Comparison of ENCODE assay signal across 21 cellular contexts in the genomic region with DNA sequence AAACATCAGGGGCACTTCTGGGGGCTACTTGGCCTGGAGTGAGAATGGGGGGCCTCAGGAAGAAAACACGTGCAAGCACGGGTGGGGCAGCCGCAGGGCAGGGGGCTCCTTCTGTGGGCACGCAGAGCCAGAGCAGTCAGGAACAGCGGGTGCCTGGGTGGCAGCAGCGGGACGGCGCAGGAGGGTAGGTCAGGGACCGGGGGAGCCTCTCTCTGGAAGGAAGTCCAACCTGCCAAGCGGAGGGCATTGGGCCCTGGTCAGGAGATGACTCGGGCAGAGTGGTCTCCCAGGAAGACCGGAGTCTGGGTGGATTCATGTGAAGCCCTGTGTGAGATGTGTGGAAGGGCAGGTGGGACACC. TPM values are rescaled to one million over a fixed set of nuclear protein-coding genes. Genes with fewer than 3 reads are reported as not detected.
DNase-seq lines count a peak whose midpoint lies in the region; ATAC-seq and TF ChIP-seq lines count a peak whose summit lies in the region.
"Had no signal": no experiment of that assay in that cellular context is flagged by ENCODE, and none has a peak within 500 bp of the region (broad histone marks: within the 10 kb centered on the region; RNA-seq: fewer than 3 reads in every experiment).

No MANE protein-coding gene starts in this region.

- no peak overlapping the region for H2BK5ac ChIP-seq in IMR-90 (ENCODE audit: low read depth, low read length, poor library complexity, severe bottlenecking)
- no peak overlapping the region for H2BK5ac ChIP-seq in neuronal stem cell (ENCODE audit: low read length)

- BruUV-seq in MCF 10A (replicated peaks; lab: Mats Ljungman, UMichigan) = no TSS peak
- BruUV-seq in mammary epithelial cell (replicated peaks; lab: Mats Ljungman, UMichigan) = no TSS peak
- BruUV-seq in IMR-90 (replicated peaks; lab: Mats Ljungman, UMichigan) = no TSS peak

- no peak overlapping the region for H3K4me3 Mint-ChIP-seq in MCF 10A (ENCODE audit: unreplicated experiment)
- H3K4me3 Mint-ChIP-seq in effector memory CD8-positive, alpha-beta T cell = peak overlapping the region; percentile 58 to 75

- H3K14ac ChIP-seq in IMR-90 (replicated peaks; ENCODE audit: low read depth, low read length) (no peak overlapping the region), neuronal stem cell (ENCODE audit: low read length) (no peak overlapping the region)

- POLR2A ChIA-PET in MCF 10A (lab: Yijun Ruan, JAX) = interaction anchor here (1.5 kb wide), 1 partner anchor 28 kb away, joined by 5 read pairs; no protein-coding TSS in a partner anchor
- POLR2A ChIA-PET in IMR-90 (lab: Charles Lee; ENCODE audit: unreplicated experiment) = no interaction called here

- H2BK15ac ChIP-seq in IMR-90 (ENCODE audit: low read depth, low read length) = no peak overlapping the region
- peak overlapping the region; percentile 23 for H2BK15ac ChIP-seq in neuronal stem cell (ENCODE audit: low read length)

- H3K9me3 ChIP-seq in mammary epithelial cell (replicated peaks; ENCODE audit: insufficient read depth, low read length) (no peaks in the 10 kb centered on the region), IMR-90 (ENCODE audit: control insufficient read depth, insufficient read depth, low read length) (no peaks in the 10 kb centered on the region), neuronal stem cell (replicated peaks in 1 of 2; ENCODE audit: control insufficient read depth in 2 of 2, insufficient read depth in 1 of 2, low read depth in 1 of 2, low read length in 2 of 2) (no peaks in the 10 kb centered on the region)
- H3K9me3 ChIP-seq: suprapubic skin had no signal

- DNase-seq in MCF 10A (ENCODE audit: unreplicated experiment) (no peak), mammary epithelial cell (no peak), IMR-90 (no peak), neuronal stem cell (ENCODE audit: low spot score) (no peak), cerebellar cortex (ENCODE audit: low spot score) (no peak)
- no peak for DNase-seq in effector memory CD8-positive, alpha-beta T cell
- DNase-seq: activated CD4-positive, alpha-beta T cell treated with anti-CD3 and anti-CD28 coated beads, Interleukin-2, amount 50 U/mL, for 48 hours; activated T-cell treated with anti-CD3 and anti-CD28 coated beads for 4 hours; amygdala; cortex of kidney; EL; kidney; NCI-H1105 treated with DMSO at 0.1 percent for 48 hours; NCI-H2081; occipital lobe; stimulated activated CD4-positive, alpha-beta T cell treated with anti-CD3 and anti-CD28 coated beads, Interleukin-1b, Interleukin-23, amount 100 ng/mL, for 48 hours; T1000 had no signal

- intact Hi-C loops in MCF 10A (cut with micrococcal nuclease) = no loop called here
- intact Hi-C loops in mammary epithelial cell (cut with micrococcal nuclease) = no loop called here
- intact Hi-C loops in IMR-90 (cut with micrococcal nuclease) = no loop called here

- H2AFZ ChIP-seq in mammary epithelial cell (ENCODE audit: low read depth, low read length) (no peak overlapping the region), IMR-90 (replicated peaks; ENCODE audit: low read length, poor library complexity) (no peak overlapping the region), neuronal stem cell (ENCODE audit: low read length) (no peak overlapping the region)

- CTCF ChIA-PET in MCF 10A (lab: Yijun Ruan, JAX) = interaction anchor here (1.4 kb wide), 1 partner anchor 55 kb away, joined by 4 read pairs; no protein-coding TSS in a partner anchor
- CTCF ChIA-PET in mammary epithelial cell (lab: Charles Lee; ENCODE audit: low non-redundant PET) = no interaction called here
- CTCF ChIA-PET in IMR-90 (lab: Yijun Ruan, JAX) = no interaction called here

- H3K4me1 Mint-ChIP-seq in MCF 10A (ENCODE audit: insufficient read depth, unreplicated experiment) = peaks cover 26% of the 10 kb centered on the region
- H3K4me1 Mint-ChIP-seq in effector memory CD8-positive, alpha-beta T cell (ENCODE audit: low read depth in 2 of 2) = peaks cover 35 to 37% of the 10 kb centered on the region in 2 donors

- no peaks in the 10 kb centered on the region for H3K27me3 Mint-ChIP-seq in MCF 10A (ENCODE audit: insufficient read depth, unreplicated experiment)
- H3K27me3 Mint-ChIP-seq in effector memory CD8-positive, alpha-beta T cell = no peaks in the 10 kb centered on the region

- TF ChIP-seq POLR2A in IMR-90 (IDR thresholded peaks at IDR 0.05; ENCODE audit: low read depth, low read length) = no peak

- H3K18ac ChIP-seq in IMR-90 (ENCODE audit: low read depth, low read length) (no peak overlapping the region), neuronal stem cell (ENCODE audit: low read length) (peak overlapping the region; percentile 15)

- H4K20me1 ChIP-seq in mammary epithelial cell (ENCODE audit: insufficient read depth, low read length) (no peaks in the 10 kb centered on the region), IMR-90 (ENCODE audit: insufficient read depth, low read length) (peaks cover 3% of the 10 kb centered on the region; the same call in 1 of the 2 replicates)

- TF ChIP-seq CTCF in MCF 10A (IDR thresholded peaks at IDR 0.05; ENCODE audit: unreplicated experiment) (no peak), mammary epithelial cell (conservative IDR thresholded peaks at IDR 0.05 in 1 of 2, IDR thresholded peaks at IDR 0.05 in 1 of 2; ENCODE audit: extremely low read depth in 1 of 2, insufficient read depth in 1 of 2, low read depth in 1 of 2, low read length in 2 of 2) (no peak), IMR-90 (conservative IDR thresholded peaks at IDR 0.05; ENCODE audit: low read depth, low read length) (no peak)

- H2BK120ac ChIP-seq in IMR-90 (ENCODE audit: low read depth, low read length) (no peak overlapping the region), neuronal stem cell (ENCODE audit: low read depth, low read length) (no peak overlapping the region)

- dilution Hi-C loops in mammary epithelial cell (cut with HindIII; ENCODE audit: low sequenced_read_pairs) = no loop called here
- dilution Hi-C loops in IMR-90 (cut with HindIII; ENCODE audit: low sequenced_read_pairs, unreplicated experiment) = no loop called here

- peaks cover 15% of the 10 kb centered on the region for H3K36me3 Mint-ChIP-seq in MCF 10A (ENCODE audit: insufficient read depth, unreplicated experiment)
- peaks cover 6% of the 10 kb centered on the region for H3K36me3 Mint-ChIP-seq in effector memory CD8-positive, alpha-beta T cell (ENCODE audit: insufficient read depth)

- H3K27me3 ChIP-seq in mammary epithelial cell (ENCODE audit: insufficient read depth, low read length) (no peaks in the 10 kb centered on the region), IMR-90 (ENCODE audit: control insufficient read depth, insufficient read depth, low read length) (no peaks in the 10 kb centered on the region), neuronal stem cell (ENCODE audit: control insufficient read depth in 3 of 3, insufficient read depth in 3 of 3, low read depth in 1 of 3, low read length in 3 of 3) (no peaks in the 10 kb centered on the region)
- H3K27me3 ChIP-seq: suprapubic skin had no signal

- H3K79me1 ChIP-seq in IMR-90 (ENCODE audit: low read depth in 1 of 2, low read length in 2 of 2) = peaks cover 3 to 38% of the 10 kb centered on the region in 2 experiments; a peak in 3 of 4 replicates
- H3K79me1 ChIP-seq in neuronal stem cell (ENCODE audit: low read depth, low read length) = peaks cover 22% of the 10 kb centered on the region

- in situ Hi-C loops in mammary epithelial cell (cut with MboI; ENCODE audit: low sequenced_read_pairs in 2 of 2) (no loop called here), IMR-90 (cut with MboI; ENCODE audit: low sequenced_read_pairs) (no loop called here)

- H3K9me1 ChIP-seq in IMR-90 (ENCODE audit: insufficient read depth, low read length) = peaks cover 23% of the 10 kb centered on the region

- H3K4me2 ChIP-seq in mammary epithelial cell (ENCODE audit: insufficient read depth, low read depth, low read length) (no peak overlapping the region), IMR-90 (ENCODE audit: low read depth, low read length) (no peak overlapping the region), neuronal stem cell (ENCODE audit: insufficient read depth, low read length, poor library complexity, severe bottlenecking) (no peak overlapping the region)

- H4K91ac ChIP-seq in IMR-90 (ENCODE audit: insufficient read depth, low read depth, low read length) (no peak overlapping the region), neuronal stem cell (ENCODE audit: low read depth, low read length, poor library complexity) (no peak overlapping the region)

- H3K23ac ChIP-seq in IMR-90 (ENCODE audit: low read depth, low read length) (no peak overlapping the region), neuronal stem cell (ENCODE audit: low read depth, low read length, poor library complexity) (no peak overlapping the region)

- no peak overlapping the region for H3K4me3 ChIP-seq in mammary epithelial cell (replicated peaks in 1 of 3; ENCODE audit: insufficient read depth in 1 of 3, low read depth in 2 of 3, low read length in 3 of 3)
- no peak overlapping the region for H3K4me3 ChIP-seq in IMR-90 (ENCODE audit: insufficient read depth, low read depth, low read length)
- H3K4me3 ChIP-seq in neuronal stem cell (ENCODE audit: low read length in 2 of 2) = no peak overlapping the region
- H3K4me3 ChIP-seq: suprapubic skin had no signal

- peaks cover 43% of the 10 kb centered on the region for H3K4me1 ChIP-seq in mammary epithelial cell (ENCODE audit: insufficient read depth, low read length)
- H3K4me1 ChIP-seq in IMR-90 (ENCODE audit: control insufficient read depth, insufficient read depth, low read length) = peaks cover 13% of the 10 kb centered on the region
- peaks cover 0 to 29% of the 10 kb centered on the region in 2 donors for H3K4me1 ChIP-seq in neuronal stem cell (ENCODE audit: control insufficient read depth in 2 of 2, insufficient read depth in 1 of 2, low read depth in 1 of 2, low read length in 2 of 2)

- peak overlapping the region; percentile 51; the same call in 1 of the 2 replicates for H2AK5ac ChIP-seq in IMR-90 (ENCODE audit: low read depth, low read length)
- H2AK5ac ChIP-seq in neuronal stem cell (ENCODE audit: low read depth, low read length) = peak overlapping the region; percentile 20

- WGBS in mammary epithelial cell (ENCODE audit: low coverage, missing lambda C conversion rate) = 97% methylated on average over 12 of the region's 12 CpGs
- WGBS in IMR-90 (ENCODE audit: extremely low coverage in 2 of 2, insufficient read length in 1 of 2), 2 experiments = 92% methylated on average over 10 of the region's 12 CpGs; no CpG with 5 or more reads in 1 of the 2 experiments
- WGBS in neuronal stem cell (ENCODE audit: extremely low coverage in 2 of 2, insufficient read length in 2 of 2, insufficient replicate concordance in 1 of 2), 2 donors = no CpG with 5 or more reads among the region's 12 CpGs

- H2BK20ac ChIP-seq in IMR-90 (ENCODE audit: low read depth, low read length) = no peak overlapping the region

- no peak overlapping the region for H4K8ac ChIP-seq in IMR-90 (ENCODE audit: low read depth in 2 of 2, low read length in 2 of 2)
- no peak overlapping the region for H4K8ac ChIP-seq in neuronal stem cell (ENCODE audit: low read depth, low read length)

- H4K5ac ChIP-seq in IMR-90 (ENCODE audit: low read depth, low read length) = no peak overlapping the region

- H3K27ac ChIP-seq in mammary epithelial cell (ENCODE audit: insufficient read depth, low read depth, low read length) (no peak overlapping the region), IMR-90 (ENCODE audit: insufficient read depth, low read length) (no peak overlapping the region), neuronal stem cell (replicated peaks; ENCODE audit: low read length) (no peak overlapping the region)
- H3K27ac ChIP-seq: C4-2B had no signal

- no peak overlapping the region for H3K9ac ChIP-seq in mammary epithelial cell (ENCODE audit: insufficient read depth, low read length)
- H3K9ac ChIP-seq in IMR-90 (ENCODE audit: low read depth, low read length) = no peak overlapping the region
- peak overlapping the region; percentile 7 for H3K9ac ChIP-seq in neuronal stem cell (ENCODE audit: low read depth, low read length, poor library complexity)

- H3K36me3 ChIP-seq in mammary epithelial cell (ENCODE audit: insufficient read depth, low read length) (no peaks in the 10 kb centered on the region), IMR-90 (ENCODE audit: control insufficient read depth, insufficient read depth, low read length) (no peaks in the 10 kb centered on the region), neuronal stem cell (replicated peaks in 1 of 2; ENCODE audit: control insufficient read depth in 2 of 2, insufficient read depth in 2 of 2, low read length in 2 of 2) (peaks cover 3 to 9% of the 10 kb centered on the region in 2 donors)

- ATAC-seq in IMR-90 (ENCODE audit: low read depth) = no peak
- no peak for ATAC-seq in effector memory CD8-positive, alpha-beta T cell (replicated peaks)
- no peak for ATAC-seq in HG03354 (IDR thresholded peaks at IDR 0.05; ENCODE audit: poor library complexity, severe bottlenecking, unreplicated experiment)
- ATAC-seq: Right ventricle myocardium inferior had no signal

- H3K9me3 Mint-ChIP-seq in MCF 10A (ENCODE audit: unreplicated experiment) = no peaks in the 10 kb centered on the region
- H3K9me3 Mint-ChIP-seq in effector memory CD8-positive, alpha-beta T cell = no peaks in the 10 kb centered on the region

- H3K4ac ChIP-seq in IMR-90 (ENCODE audit: low read depth, low read length) = no peak overlapping the region
- H3K4ac ChIP-seq in neuronal stem cell (ENCODE audit: low read length) = no peak overlapping the region

- peak overlapping the region; percentile 14 for H3K27ac Mint-ChIP-seq in MCF 10A (ENCODE audit: low read depth, unreplicated experiment)
- peak overlapping the region; percentile 88 to 90 for H3K27ac Mint-ChIP-seq in effector memory CD8-positive, alpha-beta T cell

- no peak overlapping the region for H3K56ac ChIP-seq in IMR-90 (ENCODE audit: extremely low read depth, insufficient read depth, low read length)

- no peak overlapping the region for H2AK9ac ChIP-seq in IMR-90 (replicated peaks; ENCODE audit: low read depth, low read length, poor library complexity)

- no peak for TF ChIP-seq RAD21 in IMR-90 (IDR thresholded peaks at IDR 0.05; ENCODE audit: low read length)

- H2BK12ac ChIP-seq in neuronal stem cell (ENCODE audit: low read length) = no peak overlapping the region

- H3K79me2 ChIP-seq in mammary epithelial cell (ENCODE audit: insufficient read depth, low read length) = peaks cover 43% of the 10 kb centered on the region

RNA-seq across cellular contexts. Expression of gene CTNNBIP1, which starts 27.1 kb away (rescaled TPM):
- total RNA-seq in MCF 10A (2022) = 31.3 and 31.4 TPM in 2 replicates
- total RNA-seq in mammary epithelial cell = 100 to 1,000 TPM in 1 of 2 donors, 10 to 100 TPM in 1; 54.7 to 103 TPM
- 138 TPM for polyA plus RNA-seq in mammary epithelial cell
- 108 TPM for polyA minus RNA-seq in mammary epithelial cell
- 24.7 and 41.9 TPM in 2 replicates for total RNA-seq in IMR-90 (2012; rRNA removed)
- polyA plus RNA-seq in IMR-90 (2012; rRNA removed) = 28.4 and 28.5 TPM in 2 replicates
- 11.9 and 21.4 TPM in 2 replicates for polyA plus RNA-seq in IMR-90 (2012; cell fraction: cytosol; rRNA removed)
- 15.7 and 18.8 TPM in 2 replicates for polyA plus RNA-seq in IMR-90 (2012; cell fraction: nucleus; rRNA removed; ENCODE audit: low replicate concordance)
- polyA plus RNA-seq in neuronal stem cell (2013, experiment 1 of 2) = 123 TPM
- 121 TPM for polyA plus RNA-seq in neuronal stem cell (2013, experiment 2 of 2)

RNA-seq across cellular contexts. Expression of gene CLSTN1, which starts 59.2 kb away (rescaled TPM):
- total RNA-seq in MCF 10A (2022) (98.5 and 106 TPM in 2 replicates), mammary epithelial cell (100 to 1,000 TPM; 229 to 335 TPM), IMR-90 (2012; rRNA removed) (30.1 and 31.9 TPM in 2 replicates)
- polyA plus RNA-seq in mammary epithelial cell (168 TPM), IMR-90 (2012; rRNA removed) (55.0 and 72.2 TPM in 2 replicates)
- 399 TPM for polyA minus RNA-seq in mammary epithelial cell
- 61.7 and 74.8 TPM in 2 replicates for polyA plus RNA-seq in IMR-90 (2012; cell fraction: cytosol; rRNA removed)
- polyA plus RNA-seq in IMR-90 (2012; cell fraction: nucleus; rRNA removed; ENCODE audit: low replicate concordance) = 63.4 and 67.9 TPM in 2 replicates
- 114 TPM for polyA plus RNA-seq in neuronal stem cell (2013, experiment 1 of 2)
- polyA plus RNA-seq in neuronal stem cell (2013, experiment 2 of 2) = 114 TPM
